In the genomic region with DNA sequence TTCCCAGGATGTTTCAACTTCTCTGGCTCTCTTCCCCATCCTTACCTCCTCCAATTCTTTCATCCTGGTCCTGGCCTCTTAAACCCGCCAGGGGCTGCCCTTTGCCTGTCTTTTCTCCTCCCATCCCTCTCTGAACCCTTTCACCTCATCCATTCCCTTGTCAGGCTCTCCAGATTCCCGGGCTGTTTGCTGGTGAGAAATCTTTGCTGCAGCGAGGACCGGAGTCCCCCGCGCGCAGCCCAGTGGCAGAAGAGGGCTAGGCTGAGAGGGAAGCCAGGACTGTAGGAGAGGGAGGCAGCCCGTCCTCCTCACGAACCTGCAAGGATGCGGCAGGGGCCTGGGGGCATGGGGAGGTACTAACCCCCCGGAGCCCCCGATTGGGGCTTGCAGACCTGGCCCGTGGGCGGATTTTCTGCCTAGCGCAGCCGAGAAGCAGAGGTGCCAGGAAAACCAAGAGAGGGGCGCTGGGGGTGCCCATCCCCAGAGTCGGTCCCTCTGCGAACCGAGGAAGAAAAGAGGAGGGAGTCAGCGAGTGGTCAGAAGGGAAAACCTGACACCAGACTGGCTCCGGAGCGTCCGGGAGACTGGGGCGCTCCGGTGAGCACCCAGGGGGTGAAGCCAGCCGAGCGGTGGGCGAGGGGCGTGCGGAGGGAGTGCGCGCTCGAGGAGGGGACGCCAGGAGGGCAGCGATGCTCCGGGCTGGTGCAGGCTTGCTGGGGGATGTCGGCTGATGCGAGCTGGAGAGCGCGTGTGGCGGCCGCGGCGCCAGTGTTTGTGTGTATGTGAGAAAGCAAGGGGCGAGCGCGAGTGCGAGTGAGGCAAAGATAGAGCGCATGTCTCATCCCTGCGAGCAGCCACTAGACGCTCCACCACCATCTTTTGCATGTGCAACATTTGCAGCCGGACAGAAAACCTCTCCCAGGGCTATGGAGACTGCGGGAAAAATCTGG, we compare ENCODE assay signal across 8 cellular contexts. TPM values are rescaled to one million over a fixed set of nuclear protein-coding genes. Genes with fewer than 3 reads are reported as not detected.
A peak's percentile ranks its signal among the peaks of the same experiment; 100 is the strongest.
DNase-seq lines count a peak whose midpoint lies in the region; ATAC-seq lines count a peak whose summit lies in the region.

TSS of gene GRIA4 (plus strand) at position 242 of the 950 bp plus-strand sequence. CDS start 925 bp downstream, outside the sequence.

- H3K4me1 Mint-ChIP-seq in activated T-helper 1 cell treated with anti-CD3 and anti-CD28 coated beads, Interleukin-12 subunit alpha, Interleukin-12 subunit beta, Interleukin-2, Interleukin-4 antibody, amounts not matched to agents 30 ng/mL and 10 ng/mL and 1 ng/mL, durations not matched to agents 14 hours and 24 hours and 36 hours (ENCODE audit: low read depth), result no peaks in the 10 kb centered on the region

- peak; percentile 91 for DNase-seq in Ammon's horn (ENCODE audit: low spot score)
- DNase-seq in HuH-7.5 (ENCODE audit: low spot score), result peak; percentile 9
- no peak for DNase-seq in activated T-helper 1 cell treated with anti-CD3 and anti-CD28 coated beads, Interleukin-12 subunit alpha, Interleukin-12 subunit beta, Interleukin-2, Interleukin-4 antibody, amounts not matched to agents 30 ng/mL and 10 ng/mL and 1 ng/mL, durations not matched to agents 14 hours and 24 hours and 36 hours (ENCODE audit: low spot score)
- DNase-seq in globus pallidus (ENCODE audit: low spot score), result peak; percentile 84
- peak; percentile 80 for DNase-seq in occipital lobe (lab: John Stamatoyannopoulos, UW)
- DNase-seq in germinal center (ENCODE audit: low spot score), result no peak
- DNase-seq in NCI-H1436 treated with DMSO at 0.1 percent for 48 hours (lab: John Stamatoyannopoulos, UW), result no peak

- H3K27me3 Mint-ChIP-seq in activated T-helper 1 cell treated with anti-CD3 and anti-CD28 coated beads, Interleukin-12 subunit alpha, Interleukin-12 subunit beta, Interleukin-2, Interleukin-4 antibody, amounts not matched to agents 30 ng/mL and 10 ng/mL and 1 ng/mL, durations not matched to agents 14 hours and 24 hours and 36 hours (ENCODE audit: insufficient read depth), result peaks cover 29% of the 10 kb centered on the region

- H3K27ac Mint-ChIP-seq in activated T-helper 1 cell treated with anti-CD3 and anti-CD28 coated beads, Interleukin-12 subunit alpha, Interleukin-12 subunit beta, Interleukin-2, Interleukin-4 antibody, amounts not matched to agents 30 ng/mL and 10 ng/mL and 1 ng/mL, durations not matched to agents 14 hours and 24 hours and 36 hours, result no peak within 1 kb of the TSS

- intact Hi-C loops in activated T-helper 1 cell treated with anti-CD3 and anti-CD28 coated beads, Interleukin-12 subunit alpha, Interleukin-12 subunit beta, Interleukin-2, Interleukin-4 antibody, amounts not matched to agents 30 ng/mL and 10 ng/mL and 1 ng/mL, durations not matched to agents 14 hours and 24 hours and 36 hours (cut with micrococcal nuclease), result no loop called here

- H3K4me3 Mint-ChIP-seq in activated T-helper 1 cell treated with anti-CD3 and anti-CD28 coated beads, Interleukin-12 subunit alpha, Interleukin-12 subunit beta, Interleukin-2, Interleukin-4 antibody, amounts not matched to agents 30 ng/mL and 10 ng/mL and 1 ng/mL, durations not matched to agents 14 hours and 24 hours and 36 hours, result peak within 1 kb of the TSS; percentile 27

- ATAC-seq in HG03432 (IDR thresholded peaks at IDR 0.05; ENCODE audit: unreplicated experiment), result no peak

- H3K36me3 Mint-ChIP-seq in activated T-helper 1 cell treated with anti-CD3 and anti-CD28 coated beads, Interleukin-12 subunit alpha, Interleukin-12 subunit beta, Interleukin-2, Interleukin-4 antibody, amounts not matched to agents 30 ng/mL and 10 ng/mL and 1 ng/mL, durations not matched to agents 14 hours and 24 hours and 36 hours (ENCODE audit: low read depth), result no peaks in the 10 kb centered on the region

- no peaks in the 10 kb centered on the region for H3K9me3 Mint-ChIP-seq in activated T-helper 1 cell treated with anti-CD3 and anti-CD28 coated beads, Interleukin-12 subunit alpha, Interleukin-12 subunit beta, Interleukin-2, Interleukin-4 antibody, amounts not matched to agents 30 ng/mL and 10 ng/mL and 1 ng/mL, durations not matched to agents 14 hours and 24 hours and 36 hours

RNA-seq across cellular contexts. Expression of gene GRIA4, which starts in this region (rescaled TPM):
- not detected in 2 replicates for total RNA-seq in activated T-helper 1 cell treated with anti-CD3 and anti-CD28 coated beads, Interleukin-12 subunit alpha, Interleukin-12 subunit beta, Interleukin-2, Interleukin-4 antibody, amounts not matched to agents 30 ng/mL and 10 ng/mL and 1 ng/mL, durations not matched to agents 14 hours and 24 hours and 36 hours
- 86.3 TPM for total RNA-seq in occipital lobe

Comparison
In these comparisons a context has a peak if more than half of its experiments do, and no peak if none do; other contexts are left out.
1. RNA of gene GRIA4 (total RNA-seq): 86.3 TPM in occipital lobe (single experiment); not detected in activated T-helper 1 cell treated with anti-CD3 and anti-CD28 coated beads, Interleukin-12 subunit alpha, Interleukin-12 subunit beta, Interleukin-2, Interleukin-4 antibody, amounts not matched to agents 30 ng/mL and 10 ng/mL and 1 ng/mL, durations not matched to agents 14 hours and 24 hours and 36 hours; every median in the first group is over 10 times any median in the second.
2. DNase-seq: peak in Ammon's horn (single experiment), HuH-7.5 (single experiment), globus pallidus (single experiment) and occipital lobe (single experiment); none in activated T-helper 1 cell treated with anti-CD3 and anti-CD28 coated beads, Interleukin-12 subunit alpha, Interleukin-12 subunit beta, Interleukin-2, Interleukin-4 antibody, amounts not matched to agents 30 ng/mL and 10 ng/mL and 1 ng/mL, durations not matched to agents 14 hours and 24 hours and 36 hours (single experiment), germinal center (single experiment) and NCI-H1436 treated with DMSO at 0.1 percent for 48 hours (single experiment).